ENCODE assay signal across 15 cellular contexts in genomic region chr9:108534741-108535140, GRCh38.
DNase-seq lines count a peak whose midpoint lies in the region; ATAC-seq, FAIRE-seq and TF ChIP-seq lines count a peak whose summit lies in the region.
"Had no signal": no experiment of that assay in that cellular context is flagged by ENCODE, and none has a peak within 500 bp of the region (broad histone marks: within the 10 kb centered on the region; RNA-seq: fewer than 3 reads in every experiment).

No MANE protein-coding gene starts in this region.

- peaks cover 4% of the 10 kb centered on the region for H3K27me3 Mint-ChIP-seq in CD4-positive, alpha-beta T cell
- H3K27me3 Mint-ChIP-seq in stimulated activated naive B cell treated with anti-CD40 and anti-IgM and Interleukin-4, amounts not matched to agents 10 μg/mL and 1 μg/mL and 100 μg/mL, for 72 hours: peaks cover 6 to 8% of the 10 kb centered on the region in 2 donors

- H3K79me2 ChIP-seq in SK-N-SH (ENCODE audit: insufficient read depth): no peaks in the 10 kb centered on the region
- H3K79me2 ChIP-seq in fibroblast of lung (ENCODE audit: control insufficient read depth, insufficient read depth, low read length): no peaks in the 10 kb centered on the region

- H2AFZ ChIP-seq in SK-N-SH (ENCODE audit: low read depth) (no peak overlapping the region), fibroblast of lung (ENCODE audit: low read length) (no peak overlapping the region)

- H3K4me3 ChIP-seq in SK-N-SH (ENCODE audit: low read depth in 2 of 2, low read length in 1 of 2): no peak overlapping the region
- H3K4me3 ChIP-seq in SJSA1: no peak overlapping the region
- H3K4me3 ChIP-seq in fibroblast of lung (replicated peaks in 1 of 4; ENCODE audit: control extremely low read depth in 1 of 4, insufficient read depth in 1 of 4, low read depth in 3 of 4, low read length in 4 of 4): no peak overlapping the region
- H3K4me3 ChIP-seq: thoracic aorta had no signal

- no peaks in the 10 kb centered on the region for H3K9me2 ChIP-seq in SK-N-SH

- H3K9me3 ChIP-seq in SK-N-SH (no peaks in the 10 kb centered on the region), SJSA1 (replicated peaks) (no peaks in the 10 kb centered on the region; the same call in 1 of the 2 replicates), fibroblast of lung (ENCODE audit: control insufficient read depth, insufficient read depth, low read depth, low read length) (no peaks in the 10 kb centered on the region)
- no peaks in the 10 kb centered on the region for H3K9me3 ChIP-seq in CD4-positive, alpha-beta T cell (ENCODE audit: control insufficient read depth, low read length)
- H3K9me3 ChIP-seq: thoracic aorta had no signal

- TF ChIP-seq EP300 in SK-N-SH (IDR thresholded peaks at IDR 0.05; ENCODE audit: borderline replicate concordance in 1 of 2, low read depth in 1 of 2, low read length in 1 of 2): no peak

- CTCF ChIA-PET in SK-N-SH (lab: Yijun Ruan, JAX): interaction anchor here (1.1 to 2.0 kb wide), 6 partner anchors 8 to 1113 kb away, joined by 3 to 6 read pairs (median 4); no protein-coding TSS in a partner anchor
- CTCF ChIA-PET in CD4-positive, alpha-beta T cell (lab: Charles Lee): no interaction called here

- no peaks in the 10 kb centered on the region for H3K4me1 ChIP-seq in SK-N-SH (ENCODE audit: control insufficient read depth in 1 of 2, insufficient read depth in 2 of 2, low read depth in 1 of 2, low read length in 1 of 2)
- H3K4me1 ChIP-seq in SJSA1 (replicated peaks): peaks cover 25% of the 10 kb centered on the region
- peaks cover 12% of the 10 kb centered on the region for H3K4me1 ChIP-seq in fibroblast of lung (ENCODE audit: control insufficient read depth, extremely low read depth, insufficient read depth, low read length)

- H3K27ac ChIP-seq in SK-N-SH (ENCODE audit: low read depth in 2 of 2, low read length in 1 of 2) (no peak overlapping the region), SJSA1 (peak overlapping the region; percentile 57), fibroblast of lung (ENCODE audit: insufficient read depth, low read length) (peak overlapping the region; percentile 21)
- no peak overlapping the region for H3K27ac ChIP-seq in CD4-positive, alpha-beta T cell (ENCODE audit: low read depth, low read length)
- H3K27ac ChIP-seq: thoracic aorta had no signal

- WGBS in SK-N-SH (ENCODE audit: low lambda C conversion rate): 16% methylated on average over 2 of the region's 2 CpGs

- H3K27me3 ChIP-seq in SK-N-SH (ENCODE audit: insufficient read depth) (no peaks in the 10 kb centered on the region), SJSA1 (replicated peaks) (no peaks in the 10 kb centered on the region), fibroblast of lung (ENCODE audit: control insufficient read depth, insufficient read depth, low read length) (no peaks in the 10 kb centered on the region)
- no peaks in the 10 kb centered on the region for H3K27me3 ChIP-seq in CD4-positive, alpha-beta T cell (ENCODE audit: control insufficient read depth, insufficient read depth, low read length)

- no peak overlapping the region for H3K4me3 Mint-ChIP-seq in CD4-positive, alpha-beta T cell
- H3K4me3 Mint-ChIP-seq in stimulated activated naive B cell treated with anti-CD40 and anti-IgM and Interleukin-4, amounts not matched to agents 10 μg/mL and 1 μg/mL and 100 μg/mL, for 72 hours: no peak overlapping the region

- H3K27ac Mint-ChIP-seq in CD4-positive, alpha-beta T cell: no peak overlapping the region
- H3K27ac Mint-ChIP-seq in stimulated activated naive B cell treated with anti-CD40 and anti-IgM and Interleukin-4, amounts not matched to agents 10 μg/mL and 1 μg/mL and 100 μg/mL, for 72 hours: no peak overlapping the region

- no peak for TF ChIP-seq CTCF in SK-N-SH (IDR thresholded peaks at IDR 0.05)
- no peak for TF ChIP-seq CTCF in fibroblast of lung (conservative IDR thresholded peaks at IDR 0.05 in 1 of 2, IDR thresholded peaks at IDR 0.05 in 1 of 2; ENCODE audit: low read depth in 1 of 2, low read length in 2 of 2)
- no peak for TF ChIP-seq CTCF in CD4-positive, alpha-beta T cell (IDR thresholded peaks at IDR 0.05)

- H3K36me3 ChIP-seq in SK-N-SH (replicated peaks in 1 of 2; ENCODE audit: control insufficient read depth in 1 of 2, insufficient read depth in 2 of 2, low read length in 1 of 2) (no peaks in the 10 kb centered on the region), SJSA1 (no peaks in the 10 kb centered on the region), fibroblast of lung (ENCODE audit: control insufficient read depth, insufficient read depth, low read length) (no peaks in the 10 kb centered on the region)
- H3K36me3 ChIP-seq: thoracic aorta had no signal

- no peak for DNase-seq in SK-N-SH
- peak in 1 of 2 experiments; percentile 39 for DNase-seq in SJSA1 (ENCODE audit: low read depth in 1 of 2, low spot score in 2 of 2)
- peak; percentile 60 to 94 for DNase-seq in fibroblast of lung (ENCODE audit: low read depth in 2 of 2)
- peak; percentile 73 for DNase-seq in urothelium cell line (ENCODE audit: low spot score)
- DNase-seq in CD4-positive, alpha-beta T cell: no peak
- DNase-seq in stimulated activated naive B cell treated with anti-CD40 and anti-IgM and Interleukin-4, amounts not matched to agents 10 μg/mL and 1 μg/mL and 100 μg/mL, for 72 hours: no peak
- no peak for DNase-seq in DMS53 (lab: John Stamatoyannopoulos, UW)
- DNase-seq: 8988T; activated naive CD4-positive, alpha-beta T cell treated with Interleukin-2 at 50 U/mL for 16 hours; NCI-H187 treated with DMSO at 0.1 percent for 48 hours; posterior cingulate gyrus; stimulated activated CD4-positive, alpha-beta T cell treated with anti-CD3 and anti-CD28 coated beads, Interleukin-12 subunit alpha, Interleukin-12 subunit beta, amount 100 ng/mL, for 4 hours had no signal

- peak; percentile 48; the same call in 1 of the 3 replicates for ATAC-seq in SK-N-SH treated with all-trans-retinoic acid at 6 μM for 48 hours
- ATAC-seq in CD4-positive, alpha-beta T cell (ENCODE audit: poor library complexity): no peak
- ATAC-seq in stimulated activated naive B cell treated with anti-CD40 and anti-IgM and Interleukin-4, amounts not matched to agents 10 μg/mL and 1 μg/mL and 100 μg/mL, for 72 hours (replicated peaks): no peak

- POLR2A ChIA-PET in SK-N-SH (lab: Yijun Ruan, JAX): no interaction called here
- POLR2A ChIA-PET in CD4-positive, alpha-beta T cell (lab: Charles Lee): interaction anchor here (0.6 kb wide), 1 partner anchor 21 kb away, joined by 4 read pairs; no protein-coding TSS in a partner anchor

- no peak for TF ChIP-seq RAD21 in SK-N-SH (IDR thresholded peaks at IDR 0.05; ENCODE audit: low read length)

- no peaks in the 10 kb centered on the region for H3K36me3 Mint-ChIP-seq in CD4-positive, alpha-beta T cell (ENCODE audit: low read depth)
- H3K36me3 Mint-ChIP-seq in stimulated activated naive B cell treated with anti-CD40 and anti-IgM and Interleukin-4, amounts not matched to agents 10 μg/mL and 1 μg/mL and 100 μg/mL, for 72 hours: peaks cover 0 to 2% of the 10 kb centered on the region in 2 donors

- no peaks in the 10 kb centered on the region for H3F3A ChIP-seq in SK-N-SH (replicated peaks; ENCODE audit: insufficient read depth)

- H3K9ac ChIP-seq in SK-N-SH (no peak overlapping the region), fibroblast of lung (ENCODE audit: insufficient read depth, low read length) (no peak overlapping the region)

- H3K4me2 ChIP-seq in SK-N-SH: no peak overlapping the region
- no peak overlapping the region for H3K4me2 ChIP-seq in fibroblast of lung (ENCODE audit: extremely low read depth, insufficient read depth, low read length)

- H3K9me3 Mint-ChIP-seq in CD4-positive, alpha-beta T cell: peaks cover 7% of the 10 kb centered on the region
- peaks cover 0 to 3% of the 10 kb centered on the region in 2 donors for H3K9me3 Mint-ChIP-seq in stimulated activated naive B cell treated with anti-CD40 and anti-IgM and Interleukin-4, amounts not matched to agents 10 μg/mL and 1 μg/mL and 100 μg/mL, for 72 hours

- no peaks in the 10 kb centered on the region for H4K20me1 ChIP-seq in SK-N-SH (ENCODE audit: insufficient read depth)
- no peaks in the 10 kb centered on the region for H4K20me1 ChIP-seq in fibroblast of lung (ENCODE audit: control insufficient read depth, extremely low read depth, insufficient read depth, low read length)

- intact Hi-C loops in CD4-positive, alpha-beta T cell (cut with DNase I, micrococcal nuclease): loop anchor here in 1 of 2 experiments (10.0 kb wide), 1 partner anchor 60 kb away; no protein-coding TSS in a partner anchor

- FAIRE-seq in urothelium cell line (lab: Jason Lieb, UNC): no peak
- FAIRE-seq: TTC549 had no signal

- H3K4me1 Mint-ChIP-seq in CD4-positive, alpha-beta T cell (ENCODE audit: low read depth): no peaks in the 10 kb centered on the region
- peaks cover 0 to 5% of the 10 kb centered on the region in 2 donors for H3K4me1 Mint-ChIP-seq in stimulated activated naive B cell treated with anti-CD40 and anti-IgM and Interleukin-4, amounts not matched to agents 10 μg/mL and 1 μg/mL and 100 μg/mL, for 72 hours

TF ChIP-seq in SK-N-SH, 30 proteins besides CTCF, POLR2A, EP300 and RAD21:
- TF ChIP-seq FOXJ3 (CRISPR knock-in tag; IDR thresholded peaks at IDR 0.05): no peak
- TF ChIP-seq RXRA (IDR thresholded peaks at IDR 0.05; ENCODE audit: borderline replicate concordance, low read depth): no peak
- TF ChIP-seq RFX5 (IDR thresholded peaks at IDR 0.05; ENCODE audit: low read length): no peak

Comparison
In these comparisons a context has a peak if more than half of its experiments do, and no peak if none do; other contexts are left out.
1. DNase-seq: peak in fibroblast of lung (2 of 2) and urothelium cell line (single experiment); none in SK-N-SH (single experiment), CD4-positive, alpha-beta T cell (0 of 10), stimulated activated naive B cell treated with anti-CD40 and anti-IgM and Interleukin-4, amounts not matched to agents 10 μg/mL and 1 μg/mL and 100 μg/mL, for 72 hours (single experiment) and DMS53 (single experiment).
2. H3K27ac ChIP-seq: peak in SJSA1 (single experiment) and fibroblast of lung (single experiment); none in SK-N-SH (0 of 2) and CD4-positive, alpha-beta T cell (single experiment).